22 cellular contexts compared by ENCODE assay signal in genomic region chr1:1099506-1100183, GRCh38. TPM values are rescaled to one million over a fixed set of nuclear protein-coding genes. Genes with fewer than 3 reads are reported as not detected.
DNase-seq lines count a peak whose midpoint lies in the region; ATAC-seq, FAIRE-seq and TF ChIP-seq lines count a peak whose summit lies in the region.
"Had no signal": no experiment of that assay in that cellular context is flagged by ENCODE, and none has a peak within 500 bp of the region (broad histone marks: within the 10 kb centered on the region; RNA-seq: fewer than 3 reads in every experiment).

No MANE protein-coding gene starts in this region.

- CTCF ChIA-PET in CD4-positive, alpha-beta T cell (lab: Charles Lee), result no interaction called here
- CTCF ChIA-PET in CD8-positive, alpha-beta memory T cell (lab: Charles Lee), result no interaction called here

- POLR2A ChIA-PET in CD4-positive, alpha-beta T cell (lab: Charles Lee), result no interaction called here
- POLR2A ChIA-PET in CD8-positive, alpha-beta memory T cell (lab: Charles Lee), result no interaction called here

- peaks cover 2% of the 10 kb centered on the region for H3K9me3 Mint-ChIP-seq in CD4-positive, alpha-beta T cell
- H3K9me3 Mint-ChIP-seq in CD8-positive, alpha-beta memory T cell, result peaks cover 0 to 5% (median 3%) of the 10 kb centered on the region in 5 donors
- H3K9me3 Mint-ChIP-seq in activated naive CD4-positive, alpha-beta T cell treated with anti-CD3 and anti-CD28 coated beads, Interleukin-2, amount 50 U/mL, for 72 hours, result peaks cover 16 to 22% of the 10 kb centered on the region in 2 donors
- H3K9me3 Mint-ChIP-seq: activated B cell treated with CpG ODN at 0.5 μM for 24 hours had no signal

- no peaks in the 10 kb centered on the region for H3K36me3 Mint-ChIP-seq in CD4-positive, alpha-beta T cell (ENCODE audit: low read depth)
- H3K36me3 Mint-ChIP-seq in CD8-positive, alpha-beta memory T cell, result peaks cover 0 to 5% (median 3%) of the 10 kb centered on the region in 3 donors
- peaks cover 18 to 38% of the 10 kb centered on the region in 2 donors for H3K36me3 Mint-ChIP-seq in activated naive CD4-positive, alpha-beta T cell treated with anti-CD3 and anti-CD28 coated beads, Interleukin-2, amount 50 U/mL, for 72 hours

- H3K4me3 ChIP-seq in CD8-positive, alpha-beta memory T cell (ENCODE audit: low read length), result no peak overlapping the region
- H3K4me3 ChIP-seq in kidney (ENCODE audit: low read length in 2 of 2), result no peak overlapping the region
- H3K4me3 ChIP-seq in gastrocnemius medialis, result no peak overlapping the region
- H3K4me3 ChIP-seq: lower lobe of right lung, SJCRH30, transverse colon had no signal

- no peak overlapping the region for H3K9ac ChIP-seq in kidney (ENCODE audit: low read length in 2 of 2)

- TF ChIP-seq POLR2A in gastrocnemius medialis (IDR thresholded peaks at IDR 0.05), result no peak

- peak; percentile 32 for FAIRE-seq in kidney (lab: Jason Lieb, UNC)

- intact Hi-C loops in CD4-positive, alpha-beta T cell (cut with DNase I, micrococcal nuclease), result no loop called here
- intact Hi-C loops in kidney (cut with DNase I), result no loop called here
- intact Hi-C loops in gastrocnemius medialis (cut with DNase I; ENCODE audit: low total_unique reads), result no loop called here

- TF ChIP-seq CTCF in CD4-positive, alpha-beta T cell (IDR thresholded peaks at IDR 0.05), result no peak
- no peak for TF ChIP-seq CTCF in kidney (IDR thresholded peaks at IDR 0.05; ENCODE audit: borderline replicate concordance, extremely low read depth, insufficient read depth)
- no peak for TF ChIP-seq CTCF in gastrocnemius medialis (IDR thresholded peaks at IDR 0.05 in 4 of 5, conservative IDR thresholded peaks at IDR 0.05 in 1 of 5)

- peaks cover 38% of the 10 kb centered on the region for H3K4me1 ChIP-seq in CD8-positive, alpha-beta memory T cell (ENCODE audit: insufficient read depth, low read length)
- no peaks in the 10 kb centered on the region for H3K4me1 ChIP-seq in kidney (ENCODE audit: control insufficient read depth in 1 of 2, insufficient read depth in 1 of 2, low read depth in 1 of 2, low read length in 2 of 2)
- H3K4me1 ChIP-seq in gastrocnemius medialis, result no peaks in the 10 kb centered on the region
- H3K4me1 ChIP-seq: Caco-2, lower lobe of right lung, SJCRH30 had no signal

- H3K27me3 ChIP-seq in CD4-positive, alpha-beta T cell (ENCODE audit: control insufficient read depth, insufficient read depth, low read length), result no peaks in the 10 kb centered on the region
- H3K27me3 ChIP-seq in CD8-positive, alpha-beta memory T cell (ENCODE audit: insufficient read depth, low read length, poor library complexity, severe bottlenecking), result no peaks in the 10 kb centered on the region
- H3K27me3 ChIP-seq in gastrocnemius medialis, result no peaks in the 10 kb centered on the region
- H3K27me3 ChIP-seq: SJCRH30, transverse colon had no signal

- H3K4me1 Mint-ChIP-seq in CD4-positive, alpha-beta T cell (ENCODE audit: low read depth), result peaks cover 24% of the 10 kb centered on the region
- H3K4me1 Mint-ChIP-seq in CD8-positive, alpha-beta memory T cell, result peaks cover 23 to 36% (median 32%) of the 10 kb centered on the region in 3 donors
- H3K4me1 Mint-ChIP-seq: activated B cell treated with CpG ODN at 0.5 μM for 24 hours had no signal

- H3K9me3 ChIP-seq in CD4-positive, alpha-beta T cell (ENCODE audit: control insufficient read depth, low read length), result no peaks in the 10 kb centered on the region
- no peaks in the 10 kb centered on the region for H3K9me3 ChIP-seq in CD8-positive, alpha-beta memory T cell (ENCODE audit: low read length)
- H3K9me3 ChIP-seq in kidney (ENCODE audit: control insufficient read depth in 1 of 2, low read length in 2 of 2), result peaks cover 0 to 3% of the 10 kb centered on the region in 2 donors
- H3K9me3 ChIP-seq in gastrocnemius medialis, result no peaks in the 10 kb centered on the region
- H3K9me3 ChIP-seq: Caco-2, lower lobe of right lung, SJCRH30, transverse colon had no signal

- no peak overlapping the region for H3K27ac ChIP-seq in CD4-positive, alpha-beta T cell (ENCODE audit: low read depth, low read length)
- H3K27ac ChIP-seq in CD8-positive, alpha-beta memory T cell (ENCODE audit: low read depth, low read length), result no peak overlapping the region
- H3K27ac ChIP-seq in kidney (ENCODE audit: low read depth in 2 of 2, low read length in 2 of 2) (no peak overlapping the region), gastrocnemius medialis (no peak overlapping the region)
- H3K27ac ChIP-seq: HL-60, lower lobe of right lung, SJCRH30, transverse colon had no signal

- H3K27me3 Mint-ChIP-seq in CD4-positive, alpha-beta T cell, result peaks cover 4% of the 10 kb centered on the region
- H3K27me3 Mint-ChIP-seq in CD8-positive, alpha-beta memory T cell, result peaks cover 0 to 7% of the 10 kb centered on the region in 2 donors
- H3K27me3 Mint-ChIP-seq: activated B cell treated with CpG ODN at 0.5 μM for 24 hours had no signal

- ATAC-seq in CD4-positive, alpha-beta T cell (ENCODE audit: poor library complexity), result no peak
- peak in 1 of 2 donors; percentile 42 for ATAC-seq in activated naive CD4-positive, alpha-beta T cell treated with anti-CD3 and anti-CD28 coated beads, Interleukin-2, amount 50 U/mL, for 72 hours
- ATAC-seq in gastrocnemius medialis, result no peak
- ATAC-seq in HG03439 (IDR thresholded peaks at IDR 0.05; ENCODE audit: unreplicated experiment), result no peak
- ATAC-seq: lower lobe of right lung, sciatic nerve had no signal

- H3K4me3 Mint-ChIP-seq in CD4-positive, alpha-beta T cell, result peak overlapping the region; percentile 1
- peak overlapping the region in 3 of 7 donors; percentile 0 to 33 (median 15) for H3K4me3 Mint-ChIP-seq in CD8-positive, alpha-beta memory T cell
- H3K4me3 Mint-ChIP-seq: activated B cell treated with CpG ODN at 0.5 μM for 24 hours had no signal

- DNase-seq in CD4-positive, alpha-beta T cell, result no peak
- no peak for DNase-seq in CD8-positive, alpha-beta memory T cell
- DNase-seq in activated naive CD4-positive, alpha-beta T cell treated with anti-CD3 and anti-CD28 coated beads, Interleukin-2, amount 50 U/mL, for 72 hours (ENCODE audit: low spot score in 2 of 2), result no peak
- DNase-seq in kidney (no peak), gastrocnemius medialis (no peak), retina (no peak)
- DNase-seq: activated B cell treated with CpG ODN at 0.5 μM for 24 hours, anterior cingulate cortex, Caco-2, cerebellar nuclear complex, HCEC 1CT, IMR-90, lower lobe of right lung, NCI-H146, NCI-H82, SJCRH30 had no signal

- no peaks in the 10 kb centered on the region for H3K36me3 ChIP-seq in CD8-positive, alpha-beta memory T cell (ENCODE audit: insufficient read depth, low read length)
- H3K36me3 ChIP-seq in kidney (ENCODE audit: control insufficient read depth in 1 of 2, insufficient read depth in 2 of 2, low read length in 2 of 2), result no peaks in the 10 kb centered on the region
- no peaks in the 10 kb centered on the region for H3K36me3 ChIP-seq in gastrocnemius medialis
- H3K36me3 ChIP-seq: lower lobe of right lung, transverse colon had no signal

- in situ Hi-C loops in gastrocnemius medialis (cut with MboI; ENCODE audit: low sequenced_read_pairs in 4 of 4), result loop anchor here in 1 of 4 donors (25.0 kb wide), 1 partner anchor 163 kb away; the partner anchor contains the start of gene UBE2J2

- peak overlapping the region; percentile 14 for H3K27ac Mint-ChIP-seq in CD4-positive, alpha-beta T cell
- peak overlapping the region in 7 of 8 donors; percentile 2 to 74 (median 45) for H3K27ac Mint-ChIP-seq in CD8-positive, alpha-beta memory T cell
- peak overlapping the region; percentile 14 to 79 for H3K27ac Mint-ChIP-seq in activated naive CD4-positive, alpha-beta T cell treated with anti-CD3 and anti-CD28 coated beads, Interleukin-2, amount 50 U/mL, for 72 hours
- H3K27ac Mint-ChIP-seq: activated B cell treated with CpG ODN at 0.5 μM for 24 hours had no signal

RNA-seq across cellular contexts. Expression of gene C1orf159, which starts 16.2 kb away (rescaled TPM):
- total RNA-seq in CD4-positive, alpha-beta T cell, result 10 to 100 TPM; 11.1 to 11.3 TPM
- total RNA-seq in CD8-positive, alpha-beta memory T cell, result 10 to 100 TPM; 18.7 to 20.8 TPM
- 7.9 TPM for polyA plus RNA-seq in CD8-positive, alpha-beta memory T cell
- total RNA-seq in activated naive CD4-positive, alpha-beta T cell treated with anti-CD3 and anti-CD28 coated beads, Interleukin-2, amount 50 U/mL, for 72 hours, result 10 to 100 TPM; 20.7 to 21.2 TPM
- 14.8 TPM for total RNA-seq in kidney
- polyA plus RNA-seq in kidney (ENCODE audit: insufficient read depth, low read depth, low replicate concordance), result 8.6 TPM
- 1 to 10 TPM; 2.8 to 6.4 (median 5.3) TPM for total RNA-seq in gastrocnemius medialis

RNA-seq across cellular contexts. Expression of gene RNF223, which starts 25.5 kb away (rescaled TPM):
- not detected for total RNA-seq in CD4-positive, alpha-beta T cell
- total RNA-seq in CD8-positive, alpha-beta memory T cell, result not detected
- polyA plus RNA-seq in CD8-positive, alpha-beta memory T cell, result not detected
- not detected for total RNA-seq in activated naive CD4-positive, alpha-beta T cell treated with anti-CD3 and anti-CD28 coated beads, Interleukin-2, amount 50 U/mL, for 72 hours
- total RNA-seq in kidney, result 2.3 TPM
- 0.28 TPM for polyA plus RNA-seq in kidney (ENCODE audit: insufficient read depth, low read depth, low replicate concordance)
- not detected for total RNA-seq in gastrocnemius medialis
- total RNA-seq: activated B cell treated with CpG ODN at 0.5 μM for 24 hours, Daoy, IMR-90, omental fat pad, sciatic nerve, SJCRH30 had no signal
- polyA plus RNA-seq: IMR-90 had no signal
